Comparison of ENCODE assay signal across 9 cellular contexts in genomic region chr9:33815781-33816180, GRCh38. TPM values are rescaled to one million over a fixed set of nuclear protein-coding genes. Genes with fewer than 3 reads are reported as not detected.
DNase-seq lines count a peak whose midpoint lies in the region; ATAC-seq and TF ChIP-seq lines count a peak whose summit lies in the region.
"Had no signal": no experiment of that assay in that cellular context is flagged by ENCODE, and none has a peak within 500 bp of the region (broad histone marks: within the 10 kb centered on the region; RNA-seq: fewer than 3 reads in every experiment).

No MANE protein-coding gene starts in this region.

- no peak for TF ChIP-seq CTCF in 22Rv1 (IDR thresholded peaks at IDR 0.05)

- no peaks in the 10 kb centered on the region for H3K9me3 Mint-ChIP-seq in IgD-negative memory B cell
- H3K9me3 Mint-ChIP-seq in natural killer cell treated with Interleukin-12 subunit alpha and Interleukin-12 subunit beta and Interleukin-15 and Interleukin-18, amount 100 ng/mL, for 72 hours, result no peaks in the 10 kb centered on the region

- peak overlapping the region; percentile 97 for H3K27ac ChIP-seq in 22Rv1
- peak overlapping the region; percentile 99 for H3K27ac ChIP-seq in caudate nucleus (ENCODE audit: low read depth, low read length)

- H3K4me3 Mint-ChIP-seq in IgD-negative memory B cell, result peak overlapping the region in 3 of 4 donors; percentile 84 to 97 (median 95)
- peak overlapping the region; percentile 87 for H3K4me3 Mint-ChIP-seq in natural killer cell treated with Interleukin-12 subunit alpha and Interleukin-12 subunit beta and Interleukin-15 and Interleukin-18, amount 100 ng/mL, for 72 hours

- ATAC-seq in natural killer cell treated with Interleukin-12 subunit alpha and Interleukin-12 subunit beta and Interleukin-15 and Interleukin-18, amount 100 ng/mL, for 72 hours, result no peak
- ATAC-seq in HG02571 (IDR thresholded peaks at IDR 0.05; ENCODE audit: unreplicated experiment) (no peak), GM21723 (IDR thresholded peaks at IDR 0.05; ENCODE audit: unreplicated experiment) (no peak)

- H3K27ac Mint-ChIP-seq in IgD-negative memory B cell, result peak overlapping the region; percentile 98 to 99 (median 99)
- H3K27ac Mint-ChIP-seq in natural killer cell treated with Interleukin-12 subunit alpha and Interleukin-12 subunit beta and Interleukin-15 and Interleukin-18, amount 100 ng/mL, for 72 hours, result peak overlapping the region; percentile 88 to 89

- peaks cover 39 to 53% (median 46%) of the 10 kb centered on the region in 3 donors for H3K4me1 Mint-ChIP-seq in IgD-negative memory B cell
- peaks cover 41 to 49% of the 10 kb centered on the region in 2 donors for H3K4me1 Mint-ChIP-seq in natural killer cell treated with Interleukin-12 subunit alpha and Interleukin-12 subunit beta and Interleukin-15 and Interleukin-18, amount 100 ng/mL, for 72 hours (ENCODE audit: low read depth in 2 of 2)

- no peak for DNase-seq in caudate nucleus (lab: John Stamatoyannopoulos, UW)
- DNase-seq in natural killer cell treated with Interleukin-12 subunit alpha and Interleukin-12 subunit beta and Interleukin-15 and Interleukin-18, amount 100 ng/mL, for 72 hours (ENCODE audit: low spot score), result no peak
- DNase-seq in Ammon's horn (ENCODE audit: low spot score), result no peak
- DNase-seq in activated CD4-positive, alpha-beta T cell treated with anti-CD3 and anti-CD28 coated beads, Interleukin-2, amount 50 U/mL, for 1 hour, result no peak
- DNase-seq: NCI-H1092 had no signal

- no peaks in the 10 kb centered on the region for H3K36me3 Mint-ChIP-seq in IgD-negative memory B cell
- peaks cover 7% of the 10 kb centered on the region for H3K36me3 Mint-ChIP-seq in natural killer cell treated with Interleukin-12 subunit alpha and Interleukin-12 subunit beta and Interleukin-15 and Interleukin-18, amount 100 ng/mL, for 72 hours

- H3K27me3 Mint-ChIP-seq in IgD-negative memory B cell, result peaks cover 1% of the 10 kb centered on the region
- no peaks in the 10 kb centered on the region for H3K27me3 Mint-ChIP-seq in natural killer cell treated with Interleukin-12 subunit alpha and Interleukin-12 subunit beta and Interleukin-15 and Interleukin-18, amount 100 ng/mL, for 72 hours

RNA-seq across cellular contexts. Expression of gene UBE2R2, which starts 1.2 kb away (rescaled TPM):
- polyA plus RNA-seq in IgD-negative memory B cell, result 22.6 TPM
- total RNA-seq in natural killer cell treated with Interleukin-12 subunit alpha and Interleukin-12 subunit beta and Interleukin-15 and Interleukin-18, amount 100 ng/mL, for 72 hours, result 10 to 100 TPM; 37.5 to 40.0 TPM

RNA-seq across cellular contexts. Expression of gene PRSS3, which starts 20.4 kb away (rescaled TPM):
- not detected for polyA plus RNA-seq in IgD-negative memory B cell
- 1 to 10 TPM in 1 of 2 donors, not detected in 1; 1.3 TPM for total RNA-seq in natural killer cell treated with Interleukin-12 subunit alpha and Interleukin-12 subunit beta and Interleukin-15 and Interleukin-18, amount 100 ng/mL, for 72 hours
